In genomic region chr1:111332190-111332589, GRCh38 we compare ENCODE assay signal across 24 cellular contexts. TPM values are rescaled to one million over a fixed set of nuclear protein-coding genes. Genes with fewer than 3 reads are reported as not detected.
DNase-seq lines count a peak whose midpoint lies in the region; ATAC-seq and TF ChIP-seq lines count a peak whose summit lies in the region.
"Had no signal": no experiment of that assay in that cellular context is flagged by ENCODE, and none has a peak within 500 bp of the region (broad histone marks: within the 10 kb centered on the region; RNA-seq: fewer than 3 reads in every experiment).

No MANE protein-coding gene starts in this region.

- WGBS in hepatocyte (ENCODE audit: low lambda C conversion rate, missing lambda C conversion rate), result 96% methylated on average over 1 of the region's 1 CpG

- no peak overlapping the region for H2AFZ ChIP-seq in hepatocyte
- H2AFZ ChIP-seq: PC-9 had no signal

- peaks cover 5% of the 10 kb centered on the region for H3K36me3 Mint-ChIP-seq in progenitor cell of endocrine pancreas (ENCODE audit: insufficient read depth)

- DNase-seq in progenitor cell of endocrine pancreas (ENCODE audit: low spot score, unreplicated experiment) (no peak), HK-2 (ENCODE audit: unreplicated experiment) (no peak), left ventricle myocardium inferior (no peak), hepatocyte (ENCODE audit: low spot score) (no peak)
- DNase-seq: activated CD4-positive, alpha-beta T cell treated with anti-CD3 and anti-CD28 coated beads, Interleukin-2, amount 10 ng/mL, durations not matched to agents 24 days and 14 days; activated naive CD8-positive, alpha-beta T cell treated with anti-CD3 and anti-CD28 coated beads for 36 hours; brain microvascular endothelial cell; KG1; NCI-H1105 treated with DMSO at 0.1 percent for 48 hours; NCI-H748 treated with DMSO at 0.1 percent for 48 hours; PC-9; small intestine; T1000; upper lobe of right lung had no signal

- H3K4me3 ChIP-seq in left ventricle myocardium inferior (no peak overlapping the region), hepatocyte (no peak overlapping the region)
- H3K4me3 ChIP-seq: PC-9, prostate gland, upper lobe of right lung had no signal

- H3K4me1 ChIP-seq in left ventricle myocardium inferior, result no peaks in the 10 kb centered on the region
- H3K4me1 ChIP-seq in hepatocyte (ENCODE audit: insufficient read depth), result no peaks in the 10 kb centered on the region
- H3K4me1 ChIP-seq: prostate gland, upper lobe of right lung had no signal

- H3K4me2 ChIP-seq in hepatocyte, result no peak overlapping the region
- H3K4me2 ChIP-seq: PC-9 had no signal

- no peaks in the 10 kb centered on the region for H4K20me1 ChIP-seq in hepatocyte (ENCODE audit: insufficient read depth, poor library complexity, severe bottlenecking)

- peak overlapping the region; percentile 31 for H3K27ac Mint-ChIP-seq in progenitor cell of endocrine pancreas
- H3K27ac Mint-ChIP-seq: activated CD4-positive, alpha-beta T cell treated with anti-CD3 and anti-CD28 coated beads, Interleukin-2, amount 10 ng/mL, durations not matched to agents 24 days and 14 days; activated naive CD8-positive, alpha-beta T cell treated with anti-CD3 and anti-CD28 coated beads for 36 hours; dendritic cell treated with granulocyte-macrophage colony-stimulating factor and Interleukin-4, amounts not matched to agents 40 ng/mL and 50 ng/mL, for 4 days; natural killer cell treated with Interleukin-12 subunit alpha and Interleukin-12 subunit beta and Interleukin-15 and Interleukin-18, amount 100 ng/mL, for 72 hours had no signal

- ATAC-seq in GM18861 (IDR thresholded peaks at IDR 0.05; ENCODE audit: unreplicated experiment), result peak; percentile 64
- peak; percentile 68 for ATAC-seq in GM21786 (IDR thresholded peaks at IDR 0.05; ENCODE audit: unreplicated experiment)
- ATAC-seq in HG03103 (IDR thresholded peaks at IDR 0.05; ENCODE audit: low read depth, unreplicated experiment), result peak; percentile 52
- no peak for ATAC-seq in GM21723 (IDR thresholded peaks at IDR 0.05; ENCODE audit: unreplicated experiment)
- ATAC-seq: upper lobe of right lung had no signal

- H3K27me3 ChIP-seq in left ventricle myocardium inferior (ENCODE audit: low read depth), result no peaks in the 10 kb centered on the region
- H3K27me3 ChIP-seq in hepatocyte, result no peaks in the 10 kb centered on the region
- H3K27me3 ChIP-seq: brain microvascular endothelial cell, upper lobe of right lung had no signal

- H3K27ac ChIP-seq in left ventricle myocardium inferior (replicated peaks), result no peak overlapping the region
- no peak overlapping the region for H3K27ac ChIP-seq in hepatocyte
- H3K27ac ChIP-seq: brain microvascular endothelial cell, PC-9, prostate gland, upper lobe of right lung had no signal

- H3K36me3 ChIP-seq in left ventricle myocardium inferior (no peaks in the 10 kb centered on the region), hepatocyte (replicated peaks; ENCODE audit: insufficient read depth, low read depth) (no peaks in the 10 kb centered on the region)
- H3K36me3 ChIP-seq: brain microvascular endothelial cell, prostate gland, upper lobe of right lung had no signal

- no peaks in the 10 kb centered on the region for H3K79me2 ChIP-seq in hepatocyte

- no peaks in the 10 kb centered on the region for H3K4me1 Mint-ChIP-seq in progenitor cell of endocrine pancreas (ENCODE audit: low read depth)
- H3K4me1 Mint-ChIP-seq: activated CD4-positive, alpha-beta T cell treated with anti-CD3 and anti-CD28 coated beads, Interleukin-2, amount 10 ng/mL, durations not matched to agents 24 days and 14 days had no signal

- TF ChIP-seq CTCF in progenitor cell of endocrine pancreas (IDR thresholded peaks at IDR 0.05; ENCODE audit: unreplicated experiment), result no peak
- TF ChIP-seq CTCF in left ventricle myocardium inferior (IDR thresholded peaks at IDR 0.05; ENCODE audit: borderline replicate concordance), result no peak
- no peak for TF ChIP-seq CTCF in hepatocyte (IDR thresholded peaks at IDR 0.05; ENCODE audit: poor library complexity)

- H3K4me3 Mint-ChIP-seq in progenitor cell of endocrine pancreas (ENCODE audit: low read depth), result no peak overlapping the region
- H3K4me3 Mint-ChIP-seq: activated CD4-positive, alpha-beta T cell treated with anti-CD3 and anti-CD28 coated beads, Interleukin-2, amount 10 ng/mL, durations not matched to agents 24 days and 14 days; activated naive CD8-positive, alpha-beta T cell treated with anti-CD3 and anti-CD28 coated beads for 36 hours; dendritic cell treated with granulocyte-macrophage colony-stimulating factor and Interleukin-4, amounts not matched to agents 40 ng/mL and 50 ng/mL, for 4 days; natural killer cell treated with Interleukin-12 subunit alpha and Interleukin-12 subunit beta and Interleukin-15 and Interleukin-18, amount 100 ng/mL, for 72 hours had no signal

- no peaks in the 10 kb centered on the region for H3K9me2 ChIP-seq in hepatocyte (replicated peaks; ENCODE audit: insufficient read depth)

- intact Hi-C loops in left ventricle myocardium inferior (cut with micrococcal nuclease), result no loop called here

- H3K9me3 ChIP-seq in left ventricle myocardium inferior (replicated peaks), result peaks cover 52% of the 10 kb centered on the region
- no peaks in the 10 kb centered on the region for H3K9me3 ChIP-seq in hepatocyte (ENCODE audit: low read depth)
- H3K9me3 ChIP-seq: prostate gland had no signal

- H3K27me3 Mint-ChIP-seq in progenitor cell of endocrine pancreas, result no peaks in the 10 kb centered on the region
- H3K27me3 Mint-ChIP-seq: activated naive CD8-positive, alpha-beta T cell treated with anti-CD3 and anti-CD28 coated beads for 36 hours had no signal

- peaks cover 35% of the 10 kb centered on the region for H3K9me3 Mint-ChIP-seq in progenitor cell of endocrine pancreas (ENCODE audit: low read depth)

RNA-seq across cellular contexts. Expression of gene CHIA, which starts 41.5 kb away (rescaled TPM):
- not detected in 2 replicates for total RNA-seq in progenitor cell of endocrine pancreas
- not detected for total RNA-seq in left ventricle myocardium inferior
- total RNA-seq in hepatocyte, result 0.28 TPM in 1 of 2 replicates, not detected in the other
- polyA plus RNA-seq in hepatocyte, result not detected in 2 replicates
- total RNA-seq: activated CD4-positive, alpha-beta T cell treated with anti-CD3 and anti-CD28 coated beads, Interleukin-2, amount 10 ng/mL, durations not matched to agents 24 days and 14 days; activated naive CD8-positive, alpha-beta T cell treated with anti-CD3 and anti-CD28 coated beads for 36 hours; epithelial cell of proximal tubule; lung microvascular endothelial cell; natural killer cell treated with Interleukin-12 subunit alpha and Interleukin-12 subunit beta and Interleukin-15 and Interleukin-18, amount 100 ng/mL, for 72 hours; PC-9; prostate gland had no signal
- polyA plus RNA-seq: BJ had no signal
